Comparison of ENCODE assay signal across 8 cellular contexts in the genomic region with DNA sequence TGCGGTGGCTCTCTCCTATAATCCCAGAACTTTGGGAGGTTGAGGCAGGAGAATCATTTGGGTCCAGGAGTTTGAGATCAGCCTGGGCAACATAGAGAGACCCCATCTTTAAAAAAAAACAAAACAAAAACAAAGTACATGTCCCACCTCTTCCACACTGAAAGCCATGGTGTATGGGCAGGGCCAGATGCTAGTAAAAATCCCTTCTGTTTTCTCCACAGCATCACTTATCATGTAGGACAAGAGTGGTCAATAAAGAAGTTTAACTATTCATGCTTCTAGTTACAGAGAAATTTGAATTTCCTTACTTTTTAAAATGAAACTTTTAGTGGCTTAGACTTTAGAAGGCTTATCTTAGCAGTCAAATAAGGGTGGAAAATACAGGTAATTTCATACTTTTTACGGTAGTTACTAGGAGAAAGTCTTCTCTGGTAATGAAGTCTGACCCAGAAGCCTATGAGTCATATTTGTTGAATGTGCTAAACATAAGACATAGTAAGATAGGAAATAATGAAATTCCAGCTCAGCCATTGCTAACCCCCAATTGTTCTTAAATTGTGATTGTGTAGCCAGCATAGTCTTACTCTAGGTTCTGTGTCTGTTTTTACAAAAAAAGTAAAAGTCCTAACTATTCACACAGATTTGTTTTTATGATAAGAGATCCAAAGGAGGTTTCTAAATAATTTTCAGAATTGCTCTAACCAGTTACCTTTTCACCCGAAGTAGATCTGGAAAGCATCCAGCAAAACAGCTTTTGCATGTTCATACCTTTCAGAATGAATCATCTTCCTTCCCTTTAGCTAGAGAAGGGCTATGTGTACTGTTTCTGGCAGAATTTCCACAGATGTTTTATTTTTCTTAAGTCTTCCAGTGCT. TPM values are rescaled to one million over a fixed set of nuclear protein-coding genes. Genes with fewer than 3 reads are reported as not detected.
A peak's percentile ranks its signal among the peaks of the same experiment; 100 is the strongest.
DNase-seq lines count a peak whose midpoint lies in the region; ATAC-seq and TF ChIP-seq lines count a peak whose summit lies in the region.

No MANE protein-coding gene starts in this region.

- H3K36me3 ChIP-seq in GM23338 (ENCODE audit: insufficient read depth) (no peaks in the 10 kb centered on the region), tibial artery (peaks cover 23 to 38% (median 32%) of the 10 kb centered on the region in 3 donors)

- no peaks in the 10 kb centered on the region for H3K27me3 Mint-ChIP-seq in progenitor cell of endocrine pancreas
- H3K27me3 Mint-ChIP-seq in GM23338 (ENCODE audit: insufficient read depth, low read depth, poor library complexity), result no peaks in the 10 kb centered on the region

- intact Hi-C loops in tibial artery (cut with DNase I; ENCODE audit: low total_unique reads), result no loop called here

- ATAC-seq in GM19324 (IDR thresholded peaks at IDR 0.05; ENCODE audit: low FRiP score, unreplicated experiment), result peak; percentile 41
- no peak for ATAC-seq in GM23338

- H3K27ac Mint-ChIP-seq in progenitor cell of endocrine pancreas (peak overlapping the region; percentile 45), GM23338 (no peak overlapping the region)

- peak; percentile 46 for DNase-seq in AG09319 (ENCODE audit: extremely low read depth, low read depth)
- peak; percentile 41 for DNase-seq in KG1 (lab: John Stamatoyannopoulos, UW)
- DNase-seq in cerebellum (ENCODE audit: low spot score), result peak; percentile 30
- DNase-seq in progenitor cell of endocrine pancreas (ENCODE audit: low spot score, unreplicated experiment), result no peak
- no peak for DNase-seq in GM23338 (ENCODE audit: low spot score)
- DNase-seq in COR-L47 (lab: John Stamatoyannopoulos, UW), result no peak
- no peak for DNase-seq in tibial artery

- H3K4me3 ChIP-seq in GM23338 (no peak overlapping the region), tibial artery (no peak overlapping the region)

- H3K9me3 ChIP-seq in tibial artery, result no peaks in the 10 kb centered on the region

- H3K9me3 Mint-ChIP-seq in progenitor cell of endocrine pancreas (ENCODE audit: low read depth) (no peaks in the 10 kb centered on the region), GM23338 (no peaks in the 10 kb centered on the region)

- H3K4me1 ChIP-seq in GM23338 (ENCODE audit: insufficient read depth) (no peaks in the 10 kb centered on the region), tibial artery (peaks cover 0 to 9% (median 5%) of the 10 kb centered on the region in 4 donors)

- H3K9me2 ChIP-seq in GM23338 (ENCODE audit: insufficient read depth), result no peaks in the 10 kb centered on the region

- no peak overlapping the region for H3K4me3 Mint-ChIP-seq in progenitor cell of endocrine pancreas (ENCODE audit: low read depth)
- no peak overlapping the region for H3K4me3 Mint-ChIP-seq in GM23338

- no peak overlapping the region for H3K4me2 ChIP-seq in GM23338

- H3K27ac ChIP-seq in GM23338 (ENCODE audit: low read depth) (no peak overlapping the region), tibial artery (peak overlapping the region in 1 of 2 donors; percentile 8)

- H3K36me3 Mint-ChIP-seq in progenitor cell of endocrine pancreas (ENCODE audit: insufficient read depth) (peaks cover 16% of the 10 kb centered on the region), GM23338 (ENCODE audit: low read depth) (peaks cover 5% of the 10 kb centered on the region; the same call in 2 of the 3 replicates)

- H2AFZ ChIP-seq in GM23338, result no peak overlapping the region

- no peaks in the 10 kb centered on the region for H3K4me1 Mint-ChIP-seq in progenitor cell of endocrine pancreas (ENCODE audit: low read depth)
- H3K4me1 Mint-ChIP-seq in GM23338, result no peaks in the 10 kb centered on the region

- H3K79me2 ChIP-seq in GM23338 (replicated peaks; ENCODE audit: insufficient read depth), result no peaks in the 10 kb centered on the region

- TF ChIP-seq CTCF in AG09319 (IDR thresholded peaks at IDR 0.05; ENCODE audit: low read depth, low read length), result no peak
- no peak for TF ChIP-seq CTCF in progenitor cell of endocrine pancreas (IDR thresholded peaks at IDR 0.05; ENCODE audit: unreplicated experiment)
- no peak for TF ChIP-seq CTCF in GM23338 (conservative IDR thresholded peaks at IDR 0.05; ENCODE audit: low read depth in 2 of 2)
- TF ChIP-seq CTCF in tibial artery (IDR thresholded peaks at IDR 0.05), result no peak

- H4K20me1 ChIP-seq in GM23338 (replicated peaks; ENCODE audit: insufficient read depth), result no peaks in the 10 kb centered on the region; the same call in 1 of the 2 replicates

- H3K27me3 ChIP-seq in GM23338 (ENCODE audit: insufficient read depth) (no peaks in the 10 kb centered on the region), tibial artery (no peaks in the 10 kb centered on the region)

- H3F3A ChIP-seq in GM23338 (replicated peaks; ENCODE audit: low read depth), result no peaks in the 10 kb centered on the region

TF ChIP-seq in GM23338, 12 proteins besides CTCF, POLR2A, EP300 and RAD21 (continues in another document):
- TF ChIP-seq EZH2 (IDR thresholded peaks at IDR 0.05; ENCODE audit: low read depth, unreplicated experiment), result no peak
- TF ChIP-seq ZNF331 (CRISPR knock-in tag; IDR thresholded peaks at IDR 0.05; ENCODE audit: low read depth), result no peak
- TF ChIP-seq, protein P1, sequence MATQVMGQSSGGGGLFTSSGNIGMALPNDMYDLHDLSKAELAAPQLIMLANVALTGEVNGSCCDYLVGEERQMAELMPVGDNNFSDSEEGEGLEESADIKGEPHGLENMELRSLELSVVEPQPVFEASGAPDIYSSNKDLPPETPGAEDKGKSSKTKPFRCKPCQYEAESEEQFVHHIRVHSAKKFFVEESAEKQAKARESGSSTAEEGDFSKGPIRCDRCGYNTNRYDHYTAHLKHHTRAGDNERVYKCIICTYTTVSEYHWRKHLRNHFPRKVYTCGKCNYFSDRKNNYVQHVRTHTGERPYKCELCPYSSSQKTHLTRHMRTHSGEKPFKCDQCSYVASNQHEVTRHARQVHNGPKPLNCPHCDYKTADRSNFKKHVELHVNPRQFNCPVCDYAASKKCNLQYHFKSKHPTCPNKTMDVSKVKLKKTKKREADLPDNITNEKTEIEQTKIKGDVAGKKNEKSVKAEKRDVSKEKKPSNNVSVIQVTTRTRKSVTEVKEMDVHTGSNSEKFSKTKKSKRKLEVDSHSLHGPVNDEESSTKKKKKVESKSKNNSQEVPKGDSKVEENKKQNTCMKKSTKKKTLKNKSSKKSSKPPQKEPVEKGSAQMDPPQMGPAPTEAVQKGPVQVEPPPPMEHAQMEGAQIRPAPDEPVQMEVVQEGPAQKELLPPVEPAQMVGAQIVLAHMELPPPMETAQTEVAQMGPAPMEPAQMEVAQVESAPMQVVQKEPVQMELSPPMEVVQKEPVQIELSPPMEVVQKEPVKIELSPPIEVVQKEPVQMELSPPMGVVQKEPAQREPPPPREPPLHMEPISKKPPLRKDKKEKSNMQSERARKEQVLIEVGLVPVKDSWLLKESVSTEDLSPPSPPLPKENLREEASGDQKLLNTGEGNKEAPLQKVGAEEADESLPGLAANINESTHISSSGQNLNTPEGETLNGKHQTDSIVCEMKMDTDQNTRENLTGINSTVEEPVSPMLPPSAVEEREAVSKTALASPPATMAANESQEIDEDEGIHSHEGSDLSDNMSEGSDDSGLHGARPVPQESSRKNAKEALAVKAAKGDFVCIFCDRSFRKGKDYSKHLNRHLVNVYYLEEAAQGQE (IDR thresholded peaks at IDR 0.05; ENCODE audit: unreplicated experiment), result no peak
- TF ChIP-seq CREB1 (CRISPR knock-in tag; IDR thresholded peaks at IDR 0.05; ENCODE audit: low read depth), result no peak
- no peak for TF ChIP-seq EZH2phosphoT487 (IDR thresholded peaks at IDR 0.05; ENCODE audit: unreplicated experiment)
- no peak for TF ChIP-seq STAT1 (IDR thresholded peaks at IDR 0.05; ENCODE audit: unreplicated experiment)
- no peak for TF ChIP-seq JUNB (IDR thresholded peaks at IDR 0.05; ENCODE audit: unreplicated experiment)
- TF ChIP-seq, protein P2, sequence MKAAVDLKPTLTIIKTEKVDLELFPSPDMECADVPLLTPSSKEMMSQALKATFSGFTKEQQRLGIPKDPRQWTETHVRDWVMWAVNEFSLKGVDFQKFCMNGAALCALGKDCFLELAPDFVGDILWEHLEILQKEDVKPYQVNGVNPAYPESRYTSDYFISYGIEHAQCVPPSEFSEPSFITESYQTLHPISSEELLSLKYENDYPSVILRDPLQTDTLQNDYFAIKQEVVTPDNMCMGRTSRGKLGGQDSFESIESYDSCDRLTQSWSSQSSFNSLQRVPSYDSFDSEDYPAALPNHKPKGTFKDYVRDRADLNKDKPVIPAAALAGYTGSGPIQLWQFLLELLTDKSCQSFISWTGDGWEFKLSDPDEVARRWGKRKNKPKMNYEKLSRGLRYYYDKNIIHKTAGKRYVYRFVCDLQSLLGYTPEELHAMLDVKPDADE (IDR thresholded peaks at IDR 0.05), result no peak
- TF ChIP-seq NANOG (IDR thresholded peaks at IDR 0.05; ENCODE audit: borderline replicate concordance), result no peak

RNA-seq across cellular contexts. Expression of a gene that starts 16.4 kb away (rescaled TPM):
- total RNA-seq in cerebellum, result 37.7 TPM
- 72.0 and 75.3 TPM in 2 replicates for total RNA-seq in progenitor cell of endocrine pancreas
- 34.2 and 40.2 TPM in 2 replicates for total RNA-seq in GM23338 (2014; rRNA removed; shearing (Covaris generic))
- polyA plus RNA-seq in GM23338 (2016; fragmentation: Nextera tagmentation; extraction: Ambion mirVana), result 26.4 and 29.6 TPM in 2 replicates

RNA-seq across cellular contexts. Expression of a gene that starts 56.3 kb away (rescaled TPM):
- total RNA-seq in cerebellum (18.3 TPM), progenitor cell of endocrine pancreas (27.5 and 27.9 TPM in 2 replicates)
- 9.8 and 10.3 TPM in 2 replicates for total RNA-seq in GM23338 (2014; rRNA removed; shearing (Covaris generic))
- 16.0 and 16.6 TPM in 2 replicates for polyA plus RNA-seq in GM23338 (2016; fragmentation: Nextera tagmentation; extraction: Ambion mirVana)

Comparison
In these comparisons a context has a peak if more than half of its experiments do, and no peak if none do; other contexts are left out.
1. DNase-seq: peak in AG09319 (single experiment), KG1 (single experiment) and cerebellum (single experiment); none in progenitor cell of endocrine pancreas (single experiment), GM23338 (single experiment), COR-L47 (single experiment) and tibial artery (0 of 2).